In the genomic region with DNA sequence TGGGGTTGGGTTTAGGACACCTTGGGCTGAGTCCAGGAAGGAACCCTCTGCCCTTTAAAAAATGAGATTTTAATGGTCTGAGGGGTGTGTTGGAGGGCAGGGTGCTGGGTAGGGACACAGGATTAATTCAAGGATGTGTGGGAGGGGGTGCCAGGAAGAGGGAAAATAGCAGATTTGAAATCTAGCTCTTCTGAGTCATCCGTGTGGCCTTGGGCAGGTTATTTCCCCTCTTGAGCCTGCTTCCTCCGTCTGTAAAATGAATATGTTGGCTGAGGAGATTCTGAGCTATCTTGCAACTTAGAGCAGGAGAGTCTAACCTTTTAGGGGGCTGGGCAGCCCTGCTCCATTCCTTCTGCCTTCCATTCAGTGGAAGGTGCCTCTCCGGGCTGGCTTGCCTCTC, we compare ENCODE assay signal across 18 cellular contexts. TPM values are rescaled to one million over a fixed set of nuclear protein-coding genes. Genes with fewer than 3 reads are reported as not detected.
DNase-seq lines count a peak whose midpoint lies in the region; ATAC-seq, FAIRE-seq and TF ChIP-seq lines count a peak whose summit lies in the region.
"Had no signal": no experiment of that assay in that cellular context is flagged by ENCODE, and none has a peak within 500 bp of the region (broad histone marks: within the 10 kb centered on the region; RNA-seq: fewer than 3 reads in every experiment).

No MANE protein-coding gene starts in this region.

- 94% methylated on average over 2 of the region's 3 CpGs for WGBS in mammary epithelial cell (ENCODE audit: low coverage, missing lambda C conversion rate)
- WGBS in small intestine, 3 donors: 66 to 95% (median 83%) methylated on average over 3 of the region's 3 CpGs

- peaks cover 23% of the 10 kb centered on the region for H3F3A ChIP-seq in GM23338 (replicated peaks; ENCODE audit: low read depth)

- H3K9me3 Mint-ChIP-seq in GM23338: no peaks in the 10 kb centered on the region; the same call in 2 of the 3 replicates
- H3K9me3 Mint-ChIP-seq: effector memory CD8-positive, alpha-beta T cell had no signal

- peaks cover 79% of the 10 kb centered on the region for H3K4me1 Mint-ChIP-seq in GM23338

- H3K79me2 ChIP-seq in GM23338 (replicated peaks; ENCODE audit: insufficient read depth): peaks cover 4% of the 10 kb centered on the region; the same call in 1 of the 2 replicates
- no peaks in the 10 kb centered on the region for H3K79me2 ChIP-seq in mammary epithelial cell (ENCODE audit: insufficient read depth, low read length)

- H3K36me3 ChIP-seq in A673 (ENCODE audit: insufficient read depth, low read length, poor library complexity, severe bottlenecking) (no peaks in the 10 kb centered on the region), GM23338 (ENCODE audit: insufficient read depth) (no peaks in the 10 kb centered on the region), mammary epithelial cell (ENCODE audit: insufficient read depth, low read length) (no peaks in the 10 kb centered on the region), muscle layer of colon (ENCODE audit: insufficient read depth, low read length) (no peaks in the 10 kb centered on the region), small intestine (ENCODE audit: control insufficient read depth in 2 of 2, insufficient read depth in 2 of 2, low read length in 2 of 2) (no peaks in the 10 kb centered on the region)
- H3K36me3 ChIP-seq: BLaER1 had no signal

- H3K4me1 ChIP-seq in A673 (ENCODE audit: insufficient read depth, low read length, poor library complexity, severe bottlenecking) (peaks cover 37% of the 10 kb centered on the region), GM23338 (ENCODE audit: insufficient read depth) (peaks cover 75% of the 10 kb centered on the region), mammary epithelial cell (ENCODE audit: insufficient read depth, low read length) (peaks cover 8% of the 10 kb centered on the region), muscle layer of colon (ENCODE audit: insufficient read depth, low read length) (peaks cover 69% of the 10 kb centered on the region), small intestine (ENCODE audit: control insufficient read depth in 2 of 2, insufficient read depth in 1 of 2, low read depth in 1 of 2, low read length in 1 of 2) (peaks cover 2% of the 10 kb centered on the region in 2 donors)

- peak overlapping the region; percentile 94 for H3K4me2 ChIP-seq in GM23338
- H3K4me2 ChIP-seq in mammary epithelial cell (ENCODE audit: insufficient read depth, low read depth, low read length): no peak overlapping the region
- H3K4me2 ChIP-seq: BLaER1 had no signal

- H3K4me3 ChIP-seq in A673 (ENCODE audit: low read depth, low read length, poor library complexity, severe bottlenecking) (no peak overlapping the region), GM23338 (peak overlapping the region; percentile 81), mammary epithelial cell (replicated peaks in 1 of 3; ENCODE audit: insufficient read depth in 1 of 3, low read depth in 2 of 3, low read length in 3 of 3) (no peak overlapping the region), muscle layer of colon (ENCODE audit: low read depth in 1 of 2, low read length in 2 of 2) (peak overlapping the region; percentile 9 to 69), small intestine (ENCODE audit: low read depth in 1 of 2, low read length in 2 of 2) (no peak overlapping the region)
- H3K4me3 ChIP-seq: BLaER1 had no signal

- BruUV-seq in A673 (replicated peaks; lab: Mats Ljungman, UMichigan) (no TSS peak), mammary epithelial cell (replicated peaks; lab: Mats Ljungman, UMichigan) (no TSS peak)

- DNase-seq in A673 (ENCODE audit: low spot score) (no peak), GM23338 (ENCODE audit: low spot score) (no peak), mammary epithelial cell (peak; percentile 4), pons (ENCODE audit: low spot score) (no peak), small intestine (no peak)
- no peak for DNase-seq in NK-92 treated with Interleukin-12 subunit alpha and Interleukin-12 subunit beta, amount 100 ng/mL, for 24 hours (lab: John Stamatoyannopoulos, UW)
- DNase-seq: effector memory CD8-positive, alpha-beta T cell; IMR-90; NCI-H1417; NCI-H510A treated with DMSO at 0.1 percent for 48 hours; RPMI8226; stimulated activated CD4-positive, alpha-beta T cell treated with anti-CD3 and anti-CD28 coated beads, Interleukin-4, amount 100 ng/mL, for 4 hours; stimulated activated naive CD4-positive, alpha-beta T cell had no signal

- CTCF ChIA-PET in A673 (lab: Charles Lee) (interaction anchor here (0.7 kb wide), 1 partner anchor 85 kb away, joined by 3 read pairs; no protein-coding TSS in a partner anchor), mammary epithelial cell (lab: Charles Lee; ENCODE audit: low non-redundant PET) (interaction anchor here (0.6 kb wide), 1 partner anchor 182 kb away, joined by 5 read pairs; no protein-coding TSS in a partner anchor)

- dilution Hi-C loops in mammary epithelial cell (cut with HindIII; ENCODE audit: low sequenced_read_pairs): loop anchor here (5.0 kb wide), 1 partner anchor 38 kb away; no protein-coding TSS in a partner anchor

- H3K9me2 ChIP-seq in GM23338 (ENCODE audit: insufficient read depth): 0 out of 2 replicates have a peak, but pooled peaks cover 4% of the 10 kb centered on the region

- POLR2A ChIA-PET in A673 (lab: Charles Lee; ENCODE audit: low non-redundant PET): no interaction called here

- no peak overlapping the region for H3K27ac Mint-ChIP-seq in GM23338

- FAIRE-seq in small intestine (lab: Jason Lieb, UNC): no peak
- FAIRE-seq: G401.6, TTC549 had no signal

- TF ChIP-seq CTCF in A673 (conservative IDR thresholded peaks at IDR 0.05; ENCODE audit: low read depth, low read length) (no peak), GM23338 (conservative IDR thresholded peaks at IDR 0.05; ENCODE audit: low read depth in 2 of 2) (no peak), mammary epithelial cell (conservative IDR thresholded peaks at IDR 0.05 in 1 of 2, IDR thresholded peaks at IDR 0.05 in 1 of 2; ENCODE audit: extremely low read depth in 1 of 2, insufficient read depth in 1 of 2, low read depth in 1 of 2, low read length in 2 of 2) (no peak)

- in situ Hi-C loops in mammary epithelial cell (cut with MboI; ENCODE audit: low sequenced_read_pairs in 2 of 2): loop anchor here (5.0 kb wide), 1 partner anchor 163 kb away; no protein-coding TSS in a partner anchor

- no peak for ATAC-seq in GM23338
- no peak for ATAC-seq in HG03045 (IDR thresholded peaks at IDR 0.05; ENCODE audit: unreplicated experiment)
- ATAC-seq: effector memory CD8-positive, alpha-beta T cell had no signal

- H3K4me3 Mint-ChIP-seq in GM23338: peak overlapping the region; percentile 81

- H4K20me1 ChIP-seq in GM23338 (replicated peaks; ENCODE audit: insufficient read depth): peaks cover 4% of the 10 kb centered on the region; the same call in 1 of the 2 replicates
- H4K20me1 ChIP-seq in mammary epithelial cell (ENCODE audit: insufficient read depth, low read length): no peaks in the 10 kb centered on the region

- H3K27ac ChIP-seq in A673 (ENCODE audit: low read depth, low read length, poor library complexity, severe bottlenecking): peak overlapping the region; percentile 5
- no peak overlapping the region for H3K27ac ChIP-seq in GM23338 (ENCODE audit: low read depth)
- no peak overlapping the region for H3K27ac ChIP-seq in mammary epithelial cell (ENCODE audit: insufficient read depth, low read depth, low read length)
- H3K27ac ChIP-seq in muscle layer of colon (ENCODE audit: low read depth, low read length): peak overlapping the region; percentile 89
- H3K27ac ChIP-seq in small intestine (ENCODE audit: low read depth in 1 of 2, low read length in 1 of 2): peak overlapping the region in 1 of 2 donors; percentile 42
- H3K27ac ChIP-seq: BLaER1 had no signal

- intact Hi-C loops in A673 (cut with micrococcal nuclease; ENCODE audit: unreplicated experiment) (loop anchor here (2.0 kb wide), 1 partner anchor 109 kb away; no protein-coding TSS in a partner anchor), mammary epithelial cell (cut with micrococcal nuclease) (loop anchor here (10.0 kb wide), 1 partner anchor 165 kb away; a partner anchor contains a TSS)

- H3K9me3 ChIP-seq in A673 (ENCODE audit: low read depth, low read length, poor library complexity, severe bottlenecking): no peaks in the 10 kb centered on the region
- H3K9me3 ChIP-seq in mammary epithelial cell (replicated peaks; ENCODE audit: insufficient read depth, low read length): no peaks in the 10 kb centered on the region
- no peaks in the 10 kb centered on the region for H3K9me3 ChIP-seq in muscle layer of colon (ENCODE audit: low read length)
- H3K9me3 ChIP-seq in small intestine (ENCODE audit: control insufficient read depth, low read depth): no peaks in the 10 kb centered on the region
- H3K9me3 ChIP-seq: BLaER1 had no signal

- H3K9ac ChIP-seq in mammary epithelial cell (ENCODE audit: insufficient read depth, low read length) (no peak overlapping the region), muscle layer of colon (ENCODE audit: low read length) (no peak overlapping the region)
- H3K9ac ChIP-seq: BLaER1 had no signal

- H3K27me3 ChIP-seq in A673 (replicated peaks; ENCODE audit: insufficient read depth, low read depth, low read length, poor library complexity): no peaks in the 10 kb centered on the region
- H3K27me3 ChIP-seq in GM23338 (ENCODE audit: insufficient read depth): peaks cover 81% of the 10 kb centered on the region
- H3K27me3 ChIP-seq in mammary epithelial cell (ENCODE audit: insufficient read depth, low read length): peaks cover 10% of the 10 kb centered on the region
- H3K27me3 ChIP-seq in muscle layer of colon (ENCODE audit: control insufficient read depth in 1 of 2, insufficient read depth in 2 of 2, low read length in 2 of 2): no peaks in the 10 kb centered on the region
- H3K27me3 ChIP-seq in small intestine (ENCODE audit: control insufficient read depth in 2 of 2, insufficient read depth in 2 of 2, low read length in 2 of 2): peaks cover 0 to 2% of the 10 kb centered on the region in 2 donors

- peaks cover 15% of the 10 kb centered on the region; the same call in 1 of the 3 replicates for H3K36me3 Mint-ChIP-seq in GM23338 (ENCODE audit: low read depth)

- H3K27me3 Mint-ChIP-seq in GM23338 (ENCODE audit: insufficient read depth, low read depth, poor library complexity): peaks cover 64% of the 10 kb centered on the region

- H2AFZ ChIP-seq in GM23338 (no peak overlapping the region), mammary epithelial cell (ENCODE audit: low read depth, low read length) (no peak overlapping the region)

TF ChIP-seq in GM23338, 12 proteins besides CTCF, POLR2A, EP300 and RAD21 (continues in another document):
- TF ChIP-seq STAT1 (IDR thresholded peaks at IDR 0.05; ENCODE audit: unreplicated experiment) (no peak), CREB1 (CRISPR knock-in tag; IDR thresholded peaks at IDR 0.05; ENCODE audit: low read depth) (no peak), EZH2phosphoT487 (IDR thresholded peaks at IDR 0.05; ENCODE audit: unreplicated experiment) (no peak)

RNA-seq across cellular contexts. Expression of a gene that starts 3.0 kb away (rescaled TPM):
- total RNA-seq in A673 (2021): 2.8 and 5.8 TPM in 2 replicates
- total RNA-seq in GM23338 (2014; rRNA removed; shearing (Covaris generic)): 10.6 and 12.0 TPM in 2 replicates
- 5.8 and 6.0 TPM in 2 replicates for polyA plus RNA-seq in GM23338 (2016; fragmentation: Nextera tagmentation; extraction: Ambion mirVana)
- not detected for total RNA-seq in mammary epithelial cell
- polyA plus RNA-seq in mammary epithelial cell: 0.08 TPM
- polyA minus RNA-seq in mammary epithelial cell: 5.0 TPM
- polyA plus RNA-seq in small intestine: 1 to 10 TPM in 2 of 3 donors, not detected in 1; 1.1 to 8.8 TPM

Comparison
In these comparisons a context has a peak if more than half of its experiments do, and no peak if none do; other contexts are left out.
1. H3K27ac ChIP-seq: peak in A673 (single experiment) and muscle layer of colon (single experiment); none in GM23338 (single experiment) and mammary epithelial cell (single experiment).
2. H3K4me3 ChIP-seq: peak in GM23338 (single experiment) and muscle layer of colon (2 of 2); none in A673 (single experiment), mammary epithelial cell (0 of 3) and small intestine (0 of 2).